Comparison of ENCODE assay signal across 15 cellular contexts in genomic region chr14:50099335-50099734, GRCh38. TPM values are rescaled to one million over a fixed set of nuclear protein-coding genes. Genes with fewer than 3 reads are reported as not detected.
DNase-seq lines count a peak whose midpoint lies in the region; ATAC-seq, FAIRE-seq and TF ChIP-seq lines count a peak whose summit lies in the region.
"Had no signal": no experiment of that assay in that cellular context is flagged by ENCODE, and none has a peak within 500 bp of the region (broad histone marks: within the 10 kb centered on the region; RNA-seq: fewer than 3 reads in every experiment).

No MANE protein-coding gene starts in this region.

- CTCF ChIA-PET in activated B cell treated with CpG ODN at 0.5 μM for 24 hours (lab: Charles Lee): interaction anchor here (1.1 to 1.3 kb wide), 2 partner anchors 17 to 233 kb away, joined by 3 to 4 read pairs; no protein-coding TSS in a partner anchor

- H2AFZ ChIP-seq in GM23248 (no peak overlapping the region), keratinocyte (ENCODE audit: control insufficient read depth, low read length) (no peak overlapping the region)

- H3K4me1 ChIP-seq in GM23248 (ENCODE audit: insufficient read depth): no peaks in the 10 kb centered on the region
- H3K4me1 ChIP-seq in keratinocyte (ENCODE audit: control insufficient read depth, extremely low read depth, insufficient read depth, low read length): peaks cover 13% of the 10 kb centered on the region
- H3K4me1 ChIP-seq in sigmoid colon: no peaks in the 10 kb centered on the region

- whole genome bisulfite sequencing in GM23248 (ENCODE audit: low coverage in 1 of 2, low lambda C conversion rate in 2 of 2, missing lambda C conversion rate in 2 of 2), 2 experiments: 64 to 67% methylated on average over 4 of the region's 4 CpGs
- WGBS in sigmoid colon, 2 donors: 38 to 69% methylated on average over 4 of the region's 4 CpGs

- dilution Hi-C loops in keratinocyte (cut with MboI; ENCODE audit: extremely low pct_ligation_motif_present, low sequenced_read_pairs): no loop called here

- H3K9ac ChIP-seq in GM23248: no peak overlapping the region
- H3K9ac ChIP-seq in keratinocyte (ENCODE audit: control insufficient read depth, extremely low read depth, insufficient read depth, low read length): no peak overlapping the region

- H3K9me3 Mint-ChIP-seq in activated B cell treated with CpG ODN at 0.5 μM for 24 hours: no peaks in the 10 kb centered on the region
- H3K9me3 Mint-ChIP-seq in activated T-helper 2 cell treated with anti-CD3 and anti-CD28 coated beads, Interferon-gamma antibody, Interleukin-2, Interleukin-4, amounts not matched to agents 10 μg/mL and 5 μg/mL and 100 μg/mL, durations not matched to agents 14 hours and 24 hours and 36 hours: peaks cover 3% of the 10 kb centered on the region
- H3K9me3 Mint-ChIP-seq: mesothelial cell of epicardium had no signal

- H3K4me3 ChIP-seq in GM23248 (no peak overlapping the region), keratinocyte (ENCODE audit: control insufficient read depth in 2 of 3, extremely low read depth in 1 of 3, insufficient read depth in 2 of 3, low read depth in 1 of 3, low read length in 3 of 3) (no peak overlapping the region), sigmoid colon (no peak overlapping the region)

- DNase-seq in A172 (ENCODE audit: low spot score) (peak; percentile 23), GM23248 (peak; percentile 33), activated B cell treated with CpG ODN at 0.5 μM for 24 hours (no peak), keratinocyte (ENCODE audit: low read depth, low spot score) (no peak), NCI-H69 (lab: John Stamatoyannopoulos, UW) (no peak), T1000 (lab: John Stamatoyannopoulos, UW) (no peak), sigmoid colon (no peak)
- no peak for DNase-seq in activated T-helper 2 cell treated with anti-CD3 and anti-CD28 coated beads, Interferon-gamma antibody, Interleukin-2, Interleukin-4, amounts not matched to agents 10 μg/mL and 5 μg/mL and 100 μg/mL, durations not matched to agents 14 hours and 24 hours and 36 hours (ENCODE audit: low spot score)
- DNase-seq: activated CD4-positive, alpha-beta T cell treated with anti-CD3 and anti-CD28 coated beads for 1 hour; GDM1; NCI-H1436; stimulated activated CD4-positive, alpha-beta T cell treated with anti-CD3 and anti-CD28 coated beads, Interleukin-1b, Interleukin-23, amount 100 ng/mL, for 48 hours had no signal

- no peaks in the 10 kb centered on the region for H3K9me2 ChIP-seq in GM23248 (ENCODE audit: insufficient read depth)

- H3K27me3 ChIP-seq in GM23248 (replicated peaks; ENCODE audit: insufficient read depth): no peaks in the 10 kb centered on the region
- no peaks in the 10 kb centered on the region for H3K27me3 ChIP-seq in keratinocyte (ENCODE audit: control insufficient read depth, extremely low read depth, insufficient read depth, low read length)
- no peaks in the 10 kb centered on the region for H3K27me3 ChIP-seq in sigmoid colon

- H3K79me2 ChIP-seq in GM23248 (ENCODE audit: insufficient read depth) (no peaks in the 10 kb centered on the region), keratinocyte (ENCODE audit: control insufficient read depth, insufficient read depth, low read length) (no peaks in the 10 kb centered on the region)

- TF ChIP-seq EP300 in sigmoid colon (IDR thresholded peaks at IDR 0.05): no peak

- H3K4me3 Mint-ChIP-seq in activated B cell treated with CpG ODN at 0.5 μM for 24 hours: no peak overlapping the region
- no peak overlapping the region for H3K4me3 Mint-ChIP-seq in activated T-helper 2 cell treated with anti-CD3 and anti-CD28 coated beads, Interferon-gamma antibody, Interleukin-2, Interleukin-4, amounts not matched to agents 10 μg/mL and 5 μg/mL and 100 μg/mL, durations not matched to agents 14 hours and 24 hours and 36 hours (ENCODE audit: low read depth)
- H3K4me3 Mint-ChIP-seq: mesothelial cell of epicardium had no signal

- peak; percentile 82 for FAIRE-seq in keratinocyte (lab: Jason Lieb, UNC)
- FAIRE-seq: colon, GM18507 had no signal

- POLR2A ChIA-PET in activated B cell treated with CpG ODN at 0.5 μM for 24 hours (lab: Charles Lee): interaction anchor here (0.6 to 5.7 kb wide), 5 partner anchors 17 to 237 kb away, joined by 3 to 38 read pairs (median 4); no protein-coding TSS in a partner anchor

- H3F3A ChIP-seq in GM23248 (ENCODE audit: insufficient read depth): 0 out of 2 replicates have a peak, but pooled peaks cover 6% of the 10 kb centered on the region

- H3K4me2 ChIP-seq in GM23248 (ENCODE audit: unreplicated experiment) (no peak overlapping the region), keratinocyte (ENCODE audit: control insufficient read depth, extremely low read depth, insufficient read depth, low read depth, low read length) (peak overlapping the region; percentile 18)

- no peak for ATAC-seq in activated B cell treated with CpG ODN at 0.5 μM for 24 hours (ENCODE audit: low read depth)

- TF ChIP-seq POLR2A in sigmoid colon (IDR thresholded peaks at IDR 0.05): no peak

- H4K20me1 ChIP-seq in GM23248 (ENCODE audit: insufficient read depth): no peaks in the 10 kb centered on the region
- H4K20me1 ChIP-seq in keratinocyte (ENCODE audit: control insufficient read depth, extremely low read depth, insufficient read depth, low read length): no peaks in the 10 kb centered on the region

- no peaks in the 10 kb centered on the region for H3K27me3 Mint-ChIP-seq in activated B cell treated with CpG ODN at 0.5 μM for 24 hours
- peaks cover 4% of the 10 kb centered on the region for H3K27me3 Mint-ChIP-seq in activated T-helper 2 cell treated with anti-CD3 and anti-CD28 coated beads, Interferon-gamma antibody, Interleukin-2, Interleukin-4, amounts not matched to agents 10 μg/mL and 5 μg/mL and 100 μg/mL, durations not matched to agents 14 hours and 24 hours and 36 hours (ENCODE audit: low read depth)

- TF ChIP-seq CTCF in activated B cell treated with CpG ODN at 0.5 μM for 24 hours (IDR thresholded peaks at IDR 0.05) (no peak), keratinocyte (optimal IDR thresholded peaks at IDR 0.05 in 1 of 3, IDR thresholded peaks at IDR 0.05 in 1 of 3, conservative IDR thresholded peaks at IDR 0.05 in 1 of 3; ENCODE audit: extremely low read depth in 1 of 3, insufficient read depth in 2 of 3, low read length in 3 of 3) (no peak), sigmoid colon (IDR thresholded peaks at IDR 0.05) (no peak)

- no peaks in the 10 kb centered on the region for H3K9me3 ChIP-seq in GM23248 (ENCODE audit: low read depth)
- H3K9me3 ChIP-seq in keratinocyte (ENCODE audit: control insufficient read depth, low read depth, low read length): no peaks in the 10 kb centered on the region
- H3K9me3 ChIP-seq in sigmoid colon: no peaks in the 10 kb centered on the region

- H3K27ac Mint-ChIP-seq in activated B cell treated with CpG ODN at 0.5 μM for 24 hours: peak overlapping the region; percentile 62
- H3K27ac Mint-ChIP-seq in activated T-helper 2 cell treated with anti-CD3 and anti-CD28 coated beads, Interferon-gamma antibody, Interleukin-2, Interleukin-4, amounts not matched to agents 10 μg/mL and 5 μg/mL and 100 μg/mL, durations not matched to agents 14 hours and 24 hours and 36 hours: no peak overlapping the region
- H3K27ac Mint-ChIP-seq: mesothelial cell of epicardium had no signal

- no peak overlapping the region for H3K27ac ChIP-seq in GM23248
- no peak overlapping the region for H3K27ac ChIP-seq in keratinocyte (ENCODE audit: control insufficient read depth, insufficient read depth, low read length)
- no peak overlapping the region for H3K27ac ChIP-seq in sigmoid colon

- peaks cover 25% of the 10 kb centered on the region for H3K36me3 Mint-ChIP-seq in activated B cell treated with CpG ODN at 0.5 μM for 24 hours (ENCODE audit: low read depth)
- peaks cover 25% of the 10 kb centered on the region for H3K36me3 Mint-ChIP-seq in activated T-helper 2 cell treated with anti-CD3 and anti-CD28 coated beads, Interferon-gamma antibody, Interleukin-2, Interleukin-4, amounts not matched to agents 10 μg/mL and 5 μg/mL and 100 μg/mL, durations not matched to agents 14 hours and 24 hours and 36 hours (ENCODE audit: low read depth)

- in situ Hi-C loops in GM23248 (cut with MboI): loop anchor here (10.0 kb wide), 1 partner anchor 225 kb away; no protein-coding TSS in a partner anchor

- peaks cover 74% of the 10 kb centered on the region for H3K4me1 Mint-ChIP-seq in activated B cell treated with CpG ODN at 0.5 μM for 24 hours
- peaks cover 43% of the 10 kb centered on the region for H3K4me1 Mint-ChIP-seq in activated T-helper 2 cell treated with anti-CD3 and anti-CD28 coated beads, Interferon-gamma antibody, Interleukin-2, Interleukin-4, amounts not matched to agents 10 μg/mL and 5 μg/mL and 100 μg/mL, durations not matched to agents 14 hours and 24 hours and 36 hours (ENCODE audit: low read depth)
- H3K4me1 Mint-ChIP-seq: mesothelial cell of epicardium had no signal

- H3K36me3 ChIP-seq in GM23248 (ENCODE audit: low read depth): no peaks in the 10 kb centered on the region
- H3K36me3 ChIP-seq in keratinocyte (ENCODE audit: control insufficient read depth in 2 of 2, extremely low read depth in 1 of 2, insufficient read depth in 2 of 2, low read length in 2 of 2): peaks cover 0 to 1% of the 10 kb centered on the region in 2 experiments
- H3K36me3 ChIP-seq in sigmoid colon: no peaks in the 10 kb centered on the region

- H3K9me1 ChIP-seq in keratinocyte (ENCODE audit: control insufficient read depth, extremely low read depth, insufficient read depth, low read length): no peaks in the 10 kb centered on the region

- intact Hi-C loops in activated B cell treated with CpG ODN at 0.5 μM for 24 hours (cut with micrococcal nuclease) (no loop called here), sigmoid colon (cut with DNase I) (no loop called here)
- intact Hi-C loops in activated T-helper 2 cell treated with anti-CD3 and anti-CD28 coated beads, Interferon-gamma antibody, Interleukin-2, Interleukin-4, amounts not matched to agents 10 μg/mL and 5 μg/mL and 100 μg/mL, durations not matched to agents 14 hours and 24 hours and 36 hours (cut with micrococcal nuclease): no loop called here

RNA-seq across cellular contexts. Expression of gene VCPKMT, which starts 17.0 kb away (rescaled TPM):
- 8.3 and 9.9 TPM in 2 replicates for total RNA-seq in A172 (2014; rRNA removed; shearing (Covaris generic))
- 7.5 and 8.2 TPM in 2 replicates for total RNA-seq in GM23248 (2014; rRNA removed; shearing (Covaris generic))
- polyA plus RNA-seq in GM23248 (2016; fragmentation: Nextera tagmentation; extraction: Ambion mirVana): 7.7 and 9.4 TPM in 2 replicates
- 19.9 and 20.8 TPM in 2 replicates for total RNA-seq in activated B cell treated with CpG ODN at 0.5 μM for 24 hours
- polyA plus RNA-seq in keratinocyte: 4.4 to 9.4 TPM (median 5.1 TPM) in 3 replicates
- 5.3 TPM for polyA plus RNA-seq in keratinocyte (2011; ENCODE audit: low read depth)
- 2.3 and 4.8 TPM in 2 replicates for polyA plus RNA-seq in keratinocyte (2011; cell fraction: cytosol; rRNA removed)
- 6.9 and 11.0 TPM in 2 replicates for polyA plus RNA-seq in keratinocyte (2011; cell fraction: nucleus; rRNA removed)
- polyA plus RNA-seq in keratinocyte (2012; ENCODE audit: low replicate concordance): 4.9 and 8.1 TPM in 2 replicates
- 1.6 to 1.9 TPM in 2 of 3 replicates, not detected in the other for polyA minus RNA-seq in keratinocyte
- 2.5 TPM for polyA minus RNA-seq in keratinocyte (2011; cell fraction: cytosol; rRNA and poly(A)+ RNA removed)
- 2.0 and 4.5 TPM in 2 replicates for polyA minus RNA-seq in keratinocyte (2011; cell fraction: nucleus; rRNA and poly(A)+ RNA removed)
- total RNA-seq in activated T-helper 2 cell treated with anti-CD3 and anti-CD28 coated beads, Interferon-gamma antibody, Interleukin-2, Interleukin-4, amounts not matched to agents 10 μg/mL and 5 μg/mL and 100 μg/mL, durations not matched to agents 14 hours and 24 hours and 36 hours: 9.7 and 10.1 TPM in 2 replicates
- total RNA-seq in sigmoid colon: 10 to 100 TPM in 2 of 4 donors, 1 to 10 TPM in 2; 7.8 to 12.2 (median 9.4) TPM
- polyA plus RNA-seq in sigmoid colon: 1 to 10 TPM; 3.5 to 8.7 (median 4.2) TPM

Comparison
In these comparisons a context has a peak if more than half of its experiments do, and no peak if none do; other contexts are left out.
1. DNase-seq: peak in A172 (single experiment) and GM23248 (single experiment); none in activated B cell treated with CpG ODN at 0.5 μM for 24 hours (single experiment), keratinocyte (single experiment), NCI-H69 (single experiment), activated T-helper 2 cell treated with anti-CD3 and anti-CD28 coated beads, Interferon-gamma antibody, Interleukin-2, Interleukin-4, amounts not matched to agents 10 μg/mL and 5 μg/mL and 100 μg/mL, durations not matched to agents 14 hours and 24 hours and 36 hours (single experiment), T1000 (single experiment) and sigmoid colon (single experiment).